19 cellular contexts compared by ENCODE assay signal in the genomic region with DNA sequence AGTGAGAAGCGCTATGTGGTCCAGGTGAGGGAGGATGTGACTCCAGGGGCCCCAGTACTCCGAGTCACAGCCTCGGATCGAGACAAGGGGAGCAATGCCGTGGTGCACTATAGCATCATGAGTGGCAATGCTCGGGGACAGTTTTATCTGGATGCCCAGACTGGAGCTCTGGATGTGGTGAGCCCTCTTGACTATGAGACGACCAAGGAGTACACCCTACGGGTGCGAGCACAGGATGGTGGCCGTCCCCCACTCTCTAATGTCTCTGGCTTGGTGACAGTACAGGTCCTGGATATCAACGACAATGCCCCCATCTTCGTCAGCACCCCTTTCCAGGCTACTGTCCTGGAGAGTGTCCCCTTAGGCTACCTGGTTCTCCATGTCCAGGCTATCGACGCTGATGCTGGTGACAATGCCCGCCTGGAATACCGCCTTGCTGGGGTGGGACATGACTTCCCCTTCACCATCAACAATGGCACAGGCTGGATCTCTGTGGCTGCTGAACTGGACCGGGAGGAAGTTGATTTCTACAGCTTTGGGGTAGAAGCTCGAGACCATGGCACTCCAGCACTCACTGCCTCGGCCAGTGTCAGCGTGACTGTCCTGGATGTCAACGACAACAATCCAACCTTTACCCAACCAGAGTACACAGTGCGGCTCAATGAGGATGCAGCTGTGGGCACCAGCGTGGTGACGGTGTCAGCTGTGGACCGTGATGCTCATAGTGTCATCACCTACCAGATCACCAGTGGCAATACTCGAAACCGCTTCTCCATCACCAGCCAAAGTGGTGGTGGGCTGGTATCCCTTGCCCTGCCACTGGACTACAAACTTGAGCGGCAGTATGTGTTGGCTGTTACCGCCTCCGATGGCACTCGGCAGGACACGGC. TPM values are rescaled to one million over a fixed set of nuclear protein-coding genes. Genes with fewer than 3 reads are reported as not detected.
DNase-seq lines count a peak whose midpoint lies in the region; ATAC-seq and TF ChIP-seq lines count a peak whose summit lies in the region.
"Had no signal": no experiment of that assay in that cellular context is flagged by ENCODE, and none has a peak within 500 bp of the region (broad histone marks: within the 10 kb centered on the region; RNA-seq: fewer than 3 reads in every experiment).

No MANE protein-coding gene starts in this region.

- peaks cover 1 to 7% of the 10 kb centered on the region in 2 donors for H3K27me3 Mint-ChIP-seq in CD4-positive, alpha-beta memory T cell
- H3K27me3 Mint-ChIP-seq in activated T-helper 2 cell treated with anti-CD3 and anti-CD28 coated beads, Interferon-gamma antibody, Interleukin-2, Interleukin-4, amounts not matched to agents 10 μg/mL and 5 μg/mL and 100 μg/mL, durations not matched to agents 14 hours and 24 hours and 36 hours (ENCODE audit: low read depth): peaks cover 26% of the 10 kb centered on the region
- peaks cover 27% of the 10 kb centered on the region for H3K27me3 Mint-ChIP-seq in nephron (ENCODE audit: low read depth)

- H3K4me3 ChIP-seq in BE2C (ENCODE audit: low read depth, low read length): no peak overlapping the region
- H3K4me3 ChIP-seq in CD4-positive, alpha-beta memory T cell (ENCODE audit: low read length in 2 of 2): no peak overlapping the region
- H3K4me3 ChIP-seq: cardiac muscle cell, prostate gland had no signal

- peak; percentile 6 for DNase-seq in BE2C
- peak in 1 of 5 donors; percentile 25 for DNase-seq in CD4-positive, alpha-beta memory T cell
- DNase-seq in activated T-helper 2 cell treated with anti-CD3 and anti-CD28 coated beads, Interferon-gamma antibody, Interleukin-2, Interleukin-4, amounts not matched to agents 10 μg/mL and 5 μg/mL and 100 μg/mL, durations not matched to agents 14 hours and 24 hours and 36 hours (ENCODE audit: low spot score): no peak
- DNase-seq in KBM-7: no peak
- no peak for DNase-seq in T1000 (lab: John Stamatoyannopoulos, UW)
- DNase-seq: activated CD4-positive, alpha-beta T cell treated with anti-CD3 and anti-CD28 coated beads, Interleukin-2, amount 10 ng/mL, durations not matched to agents 7 days and 5 days; activated T-cell treated with anti-CD3 and anti-CD28 coated beads, Interleukin-2, amount 50 U/mL, for 1 hour; NCI-H146; NCI-H2227 treated with DMSO at 0.1 percent for 48 hours; stimulated activated CD4-positive, alpha-beta T cell treated with anti-CD3 and anti-CD28 coated beads, Interleukin-4, amount 100 ng/mL, for 24 hours had no signal

- ATAC-seq in HG02571 (IDR thresholded peaks at IDR 0.05; ENCODE audit: unreplicated experiment): no peak
- ATAC-seq: esophagus mucosa had no signal

- H3K9me3 ChIP-seq in BE2C: no peaks in the 10 kb centered on the region
- H3K9me3 ChIP-seq in CD4-positive, alpha-beta memory T cell (ENCODE audit: control insufficient read depth in 1 of 2, low read length in 2 of 2): no peaks in the 10 kb centered on the region
- H3K9me3 ChIP-seq: prostate gland had no signal

- no peak overlapping the region for H3K27ac ChIP-seq in CD4-positive, alpha-beta memory T cell (ENCODE audit: low read depth, low read length)
- H3K27ac ChIP-seq: cardiac muscle cell, prostate gland had no signal

- CTCF ChIA-PET in CD4-positive, alpha-beta memory T cell (lab: Charles Lee; ENCODE audit: partially characterized antibody): interaction anchor here (1.7 kb wide), 1 partner anchor 13 kb away, joined by 5 read pairs; no protein-coding TSS in a partner anchor

- intact Hi-C loops in CD4-positive, alpha-beta memory T cell (cut with micrococcal nuclease): no loop called here
- intact Hi-C loops in activated T-helper 2 cell treated with anti-CD3 and anti-CD28 coated beads, Interferon-gamma antibody, Interleukin-2, Interleukin-4, amounts not matched to agents 10 μg/mL and 5 μg/mL and 100 μg/mL, durations not matched to agents 14 hours and 24 hours and 36 hours (cut with micrococcal nuclease): no loop called here

- in situ Hi-C loops in KBM-7 (cut with MboI; ENCODE audit: low pct_unique_long_range_greater_than_20kb, low sequenced_read_pairs): no loop called here

- POLR2A ChIA-PET in CD4-positive, alpha-beta memory T cell (lab: Charles Lee; ENCODE audit: partially characterized antibody): interaction anchor here (0.9 to 1.4 kb wide), 2 partner anchors 37 to 783 kb away, joined by 3 read pairs; a partner anchor contains a TSS

- no peaks in the 10 kb centered on the region for H3K9me3 Mint-ChIP-seq in CD4-positive, alpha-beta memory T cell
- no peaks in the 10 kb centered on the region for H3K9me3 Mint-ChIP-seq in activated T-helper 2 cell treated with anti-CD3 and anti-CD28 coated beads, Interferon-gamma antibody, Interleukin-2, Interleukin-4, amounts not matched to agents 10 μg/mL and 5 μg/mL and 100 μg/mL, durations not matched to agents 14 hours and 24 hours and 36 hours
- no peaks in the 10 kb centered on the region for H3K9me3 Mint-ChIP-seq in nephron
- H3K9me3 Mint-ChIP-seq: activated CD4-positive, alpha-beta T cell treated with anti-CD3 and anti-CD28 coated beads, Interleukin-2, amount 10 ng/mL, durations not matched to agents 7 days and 5 days had no signal

- no peak for TF ChIP-seq CTCF in BE2C (IDR thresholded peaks at IDR 0.05; ENCODE audit: low read depth, low read length)
- TF ChIP-seq CTCF in nephron (IDR thresholded peaks at IDR 0.05; ENCODE audit: unreplicated experiment in 3 of 3): no peak

- no peaks in the 10 kb centered on the region for H3K36me3 Mint-ChIP-seq in CD4-positive, alpha-beta memory T cell
- H3K36me3 Mint-ChIP-seq in activated T-helper 2 cell treated with anti-CD3 and anti-CD28 coated beads, Interferon-gamma antibody, Interleukin-2, Interleukin-4, amounts not matched to agents 10 μg/mL and 5 μg/mL and 100 μg/mL, durations not matched to agents 14 hours and 24 hours and 36 hours (ENCODE audit: low read depth): no peaks in the 10 kb centered on the region
- peaks cover 13% of the 10 kb centered on the region for H3K36me3 Mint-ChIP-seq in nephron (ENCODE audit: low read depth)

- peak overlapping the region in 2 of 7 donors; percentile 16 to 47 for H3K27ac Mint-ChIP-seq in CD4-positive, alpha-beta memory T cell
- H3K27ac Mint-ChIP-seq in activated T-helper 2 cell treated with anti-CD3 and anti-CD28 coated beads, Interferon-gamma antibody, Interleukin-2, Interleukin-4, amounts not matched to agents 10 μg/mL and 5 μg/mL and 100 μg/mL, durations not matched to agents 14 hours and 24 hours and 36 hours: no peak overlapping the region
- peak overlapping the region in 1 of 3 experiments; percentile 99 for H3K27ac Mint-ChIP-seq in nephron
- H3K27ac Mint-ChIP-seq: activated CD4-positive, alpha-beta T cell treated with anti-CD3 and anti-CD28 coated beads, Interleukin-2, amount 10 ng/mL, durations not matched to agents 7 days and 5 days had no signal

- H3K4me3 Mint-ChIP-seq in CD4-positive, alpha-beta memory T cell: peak overlapping the region in 6 of 8 donors; percentile 10 to 59 (median 40)
- peak overlapping the region; percentile 24 for H3K4me3 Mint-ChIP-seq in activated T-helper 2 cell treated with anti-CD3 and anti-CD28 coated beads, Interferon-gamma antibody, Interleukin-2, Interleukin-4, amounts not matched to agents 10 μg/mL and 5 μg/mL and 100 μg/mL, durations not matched to agents 14 hours and 24 hours and 36 hours (ENCODE audit: low read depth)
- H3K4me3 Mint-ChIP-seq in nephron: peak overlapping the region; percentile 67 to 74 (median 74)
- H3K4me3 Mint-ChIP-seq: activated CD4-positive, alpha-beta T cell treated with anti-CD3 and anti-CD28 coated beads, Interleukin-2, amount 10 ng/mL, durations not matched to agents 7 days and 5 days had no signal

- H3K4me1 Mint-ChIP-seq in CD4-positive, alpha-beta memory T cell: peaks cover 8 to 17% (median 8%) of the 10 kb centered on the region in 4 donors
- H3K4me1 Mint-ChIP-seq in activated T-helper 2 cell treated with anti-CD3 and anti-CD28 coated beads, Interferon-gamma antibody, Interleukin-2, Interleukin-4, amounts not matched to agents 10 μg/mL and 5 μg/mL and 100 μg/mL, durations not matched to agents 14 hours and 24 hours and 36 hours (ENCODE audit: low read depth): peaks cover 4% of the 10 kb centered on the region
- peaks cover 38% of the 10 kb centered on the region for H3K4me1 Mint-ChIP-seq in nephron

- peaks cover 30% of the 10 kb centered on the region for H3K4me1 ChIP-seq in BE2C
- H3K4me1 ChIP-seq in CD4-positive, alpha-beta memory T cell (ENCODE audit: insufficient read depth, low read length): peaks cover 22% of the 10 kb centered on the region
- H3K4me1 ChIP-seq: prostate gland had no signal

- H3K36me3 ChIP-seq in BE2C: no peaks in the 10 kb centered on the region; the same call in 1 of the 2 replicates
- no peaks in the 10 kb centered on the region for H3K36me3 ChIP-seq in CD4-positive, alpha-beta memory T cell (ENCODE audit: insufficient read depth, low read length)
- H3K36me3 ChIP-seq: cardiac muscle cell, prostate gland had no signal

- no peaks in the 10 kb centered on the region for H3K27me3 ChIP-seq in BE2C
- no peaks in the 10 kb centered on the region for H3K27me3 ChIP-seq in CD4-positive, alpha-beta memory T cell (ENCODE audit: insufficient read depth, low read length)

RNA-seq across cellular contexts. Expression of a gene that starts 2.2 kb away (rescaled TPM):
- polyA plus RNA-seq in BE2C (2012; ENCODE audit: insufficient read depth, insufficient read length, low read depth): 39.5 TPM
- 1 to 10 TPM; 2.6 to 3.1 TPM for total RNA-seq in CD4-positive, alpha-beta memory T cell
- polyA plus RNA-seq in CD4-positive, alpha-beta memory T cell: under 1 TPM in 1 of 2 donors, not detected in 1; 0.52 TPM
- 3.8 and 4.3 TPM in 2 replicates for total RNA-seq in activated T-helper 2 cell treated with anti-CD3 and anti-CD28 coated beads, Interferon-gamma antibody, Interleukin-2, Interleukin-4, amounts not matched to agents 10 μg/mL and 5 μg/mL and 100 μg/mL, durations not matched to agents 14 hours and 24 hours and 36 hours

RNA-seq across cellular contexts. Expression of a gene that starts 31.4 kb away (rescaled TPM):
- polyA plus RNA-seq in BE2C (2012; ENCODE audit: insufficient read depth, insufficient read length, low read depth): 6.6 TPM
- under 1 TPM; 0.17 to 0.28 TPM for total RNA-seq in CD4-positive, alpha-beta memory T cell
- polyA plus RNA-seq in CD4-positive, alpha-beta memory T cell: under 1 TPM; 0.18 to 0.31 TPM
- 7.8 and 9.5 TPM in 2 replicates for total RNA-seq in activated T-helper 2 cell treated with anti-CD3 and anti-CD28 coated beads, Interferon-gamma antibody, Interleukin-2, Interleukin-4, amounts not matched to agents 10 μg/mL and 5 μg/mL and 100 μg/mL, durations not matched to agents 14 hours and 24 hours and 36 hours

RNA-seq across cellular contexts. Expression of a gene that starts 37.8 kb away (rescaled TPM):
- 865 TPM for polyA plus RNA-seq in BE2C (2012; ENCODE audit: insufficient read depth, insufficient read length, low read depth)
- 100 to 1,000 TPM; 178 to 190 TPM for total RNA-seq in CD4-positive, alpha-beta memory T cell
- 100 to 1,000 TPM; 153 to 199 TPM for polyA plus RNA-seq in CD4-positive, alpha-beta memory T cell
- 128 and 129 TPM in 2 replicates for total RNA-seq in activated T-helper 2 cell treated with anti-CD3 and anti-CD28 coated beads, Interferon-gamma antibody, Interleukin-2, Interleukin-4, amounts not matched to agents 10 μg/mL and 5 μg/mL and 100 μg/mL, durations not matched to agents 14 hours and 24 hours and 36 hours

RNA-seq across cellular contexts. Expression of a gene that starts 55.3 kb away (rescaled TPM):
- polyA plus RNA-seq in BE2C (2012; ENCODE audit: insufficient read depth, insufficient read length, low read depth): 0.66 TPM
- total RNA-seq in CD4-positive, alpha-beta memory T cell: not detected
- polyA plus RNA-seq in CD4-positive, alpha-beta memory T cell: not detected
- not detected in 2 replicates for total RNA-seq in activated T-helper 2 cell treated with anti-CD3 and anti-CD28 coated beads, Interferon-gamma antibody, Interleukin-2, Interleukin-4, amounts not matched to agents 10 μg/mL and 5 μg/mL and 100 μg/mL, durations not matched to agents 14 hours and 24 hours and 36 hours
- total RNA-seq: activated CD4-positive, alpha-beta T cell treated with anti-CD3 and anti-CD28 coated beads, Interleukin-2, amount 10 ng/mL, durations not matched to agents 7 days and 5 days; cardiac muscle cell; glomerular endothelial cell; lower leg skin; M059J; prostate gland; subcutaneous adipose tissue had no signal
- polyA plus RNA-seq: cardiac muscle cell had no signal

Comparison
In these comparisons a context has a peak if more than half of its experiments do, and no peak if none do; other contexts are left out.
1. H3K4me3 Mint-ChIP-seq: peak in every context shown above with its lines; median percentile 74 in nephron; 40 in CD4-positive, alpha-beta memory T cell; 24 in activated T-helper 2 cell treated with anti-CD3 and anti-CD28 coated beads, Interferon-gamma antibody, Interleukin-2, Interleukin-4, amounts not matched to agents 10 μg/mL and 5 μg/mL and 100 μg/mL, durations not matched to agents 14 hours and 24 hours and 36 hours.